In the genomic region with DNA sequence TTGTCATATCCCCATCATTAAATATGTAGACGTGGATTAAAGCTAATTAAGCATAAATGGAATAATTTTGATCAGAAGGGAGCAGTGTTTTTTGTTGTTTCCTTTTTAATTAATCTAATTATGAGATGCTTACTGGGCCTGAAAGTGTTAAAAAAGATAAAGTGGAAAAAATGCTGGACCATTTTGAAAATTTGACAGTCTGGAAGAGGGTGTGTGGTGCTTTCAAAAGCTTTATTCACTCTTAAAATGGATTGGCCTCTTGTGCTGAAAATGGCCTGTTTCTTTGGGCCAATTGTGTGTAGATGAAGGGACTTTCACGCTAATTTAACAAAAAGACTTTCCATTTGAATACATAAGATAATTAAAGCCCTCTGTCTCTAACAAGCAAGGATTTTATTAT, we compare ENCODE assay signal across 9 cellular contexts. TPM values are rescaled to one million over a fixed set of nuclear protein-coding genes. Genes with fewer than 3 reads are reported as not detected.
DNase-seq lines count a peak whose midpoint lies in the region; ATAC-seq and TF ChIP-seq lines count a peak whose summit lies in the region.
"Had no signal": no experiment of that assay in that cellular context is flagged by ENCODE, and none has a peak within 500 bp of the region (broad histone marks: within the 10 kb centered on the region; RNA-seq: fewer than 3 reads in every experiment).

No MANE protein-coding gene starts in this region.

- no peaks in the 10 kb centered on the region for H3K27me3 ChIP-seq in Karpas-422 (ENCODE audit: low read length)
- no peaks in the 10 kb centered on the region for H3K27me3 ChIP-seq in naive thymus-derived CD4-positive, alpha-beta T cell (ENCODE audit: control insufficient read depth in 2 of 2, insufficient read depth in 2 of 2, low read length in 2 of 2)

- H3K9me3 Mint-ChIP-seq in dendritic cell treated with granulocyte-macrophage colony-stimulating factor and Interleukin-4, amounts not matched to agents 40 ng/mL and 50 ng/mL, for 4 days, result no peaks in the 10 kb centered on the region
- peaks cover 0 to 2% (median 0%) of the 10 kb centered on the region in 11 donors for H3K9me3 Mint-ChIP-seq in naive thymus-derived CD4-positive, alpha-beta T cell

- peaks cover 10% of the 10 kb centered on the region for H3K36me3 Mint-ChIP-seq in dendritic cell treated with granulocyte-macrophage colony-stimulating factor and Interleukin-4, amounts not matched to agents 40 ng/mL and 50 ng/mL, for 4 days (ENCODE audit: low read depth)
- peaks cover 0 to 12% (median 8%) of the 10 kb centered on the region in 5 donors for H3K36me3 Mint-ChIP-seq in naive thymus-derived CD4-positive, alpha-beta T cell

- H3K4me2 ChIP-seq in Karpas-422 (ENCODE audit: low read depth, low read length, poor library complexity, severe bottlenecking), result peak overlapping the region; percentile 97

- H2AFZ ChIP-seq in Karpas-422 (ENCODE audit: low read length), result no peak overlapping the region

- H3K4me3 Mint-ChIP-seq in dendritic cell treated with granulocyte-macrophage colony-stimulating factor and Interleukin-4, amounts not matched to agents 40 ng/mL and 50 ng/mL, for 4 days, result peak overlapping the region; percentile 78
- peak overlapping the region; percentile 80 to 97 (median 90) for H3K4me3 Mint-ChIP-seq in naive thymus-derived CD4-positive, alpha-beta T cell

- DNase-seq in AG09309 (ENCODE audit: low read depth), result no peak
- DNase-seq in Karpas-422, result no peak
- DNase-seq in naive thymus-derived CD4-positive, alpha-beta T cell, result no peak
- no peak for DNase-seq in activated gamma-delta T cell (lab: John Stamatoyannopoulos, UW)
- no peak for DNase-seq in A172 (ENCODE audit: low spot score)
- DNase-seq: NCI-H2029 treated with DMSO at 0.1 percent for 48 hours had no signal

- intact Hi-C loops in dendritic cell treated with granulocyte-macrophage colony-stimulating factor and Interleukin-4, amounts not matched to agents 40 ng/mL and 50 ng/mL, for 4 days (cut with micrococcal nuclease), result loop anchor here (2.0 to 5.0 kb wide), 3 partner anchors 31 to 137 kb away; no protein-coding TSS in a partner anchor
- intact Hi-C loops in naive thymus-derived CD4-positive, alpha-beta T cell (cut with micrococcal nuclease), result loop anchor here in 1 of 2 donors (5.0 to 10.0 kb wide), 5 partner anchors 38 to 275 kb away; a partner anchor contains a TSS

- no peak for ATAC-seq in naive thymus-derived CD4-positive, alpha-beta T cell
- no peak for ATAC-seq in GM21515 (IDR thresholded peaks at IDR 0.05; ENCODE audit: unreplicated experiment)
- ATAC-seq in HG03175 (IDR thresholded peaks at IDR 0.05; ENCODE audit: unreplicated experiment), result no peak

- CTCF ChIA-PET in naive thymus-derived CD4-positive, alpha-beta T cell (lab: Charles Lee), result interaction anchor here (0.6 to 1.1 kb wide), 2 partner anchors 13 to 69 kb away, joined by 3 read pairs; no protein-coding TSS in a partner anchor

- H3K27me3 Mint-ChIP-seq in dendritic cell treated with granulocyte-macrophage colony-stimulating factor and Interleukin-4, amounts not matched to agents 40 ng/mL and 50 ng/mL, for 4 days, result no peaks in the 10 kb centered on the region
- no peaks in the 10 kb centered on the region for H3K27me3 Mint-ChIP-seq in naive thymus-derived CD4-positive, alpha-beta T cell

- peaks cover 49% of the 10 kb centered on the region for H3K4me1 ChIP-seq in Karpas-422 (ENCODE audit: low read length)
- H3K4me1 ChIP-seq in naive thymus-derived CD4-positive, alpha-beta T cell (ENCODE audit: control insufficient read depth in 2 of 2, insufficient read depth in 2 of 2, low read length in 2 of 2), result peaks cover 35 to 60% of the 10 kb centered on the region in 2 donors

- H3K27ac Mint-ChIP-seq in dendritic cell treated with granulocyte-macrophage colony-stimulating factor and Interleukin-4, amounts not matched to agents 40 ng/mL and 50 ng/mL, for 4 days, result peak overlapping the region; percentile 84
- peak overlapping the region; percentile 85 to 94 (median 91) for H3K27ac Mint-ChIP-seq in naive thymus-derived CD4-positive, alpha-beta T cell

- H4K20me1 ChIP-seq in Karpas-422 (ENCODE audit: insufficient read depth, low read depth, low read length), result peaks cover 6% of the 10 kb centered on the region; the same call in 1 of the 2 replicates

- TF ChIP-seq CTCF in AG09309 (IDR thresholded peaks at IDR 0.05; ENCODE audit: control insufficient read depth, insufficient read depth, low read depth, low read length, missing control alignments), result no peak

- H3K4me3 ChIP-seq in AG09309 (ENCODE audit: control insufficient read depth, low read depth, low read length) (peak overlapping the region; percentile 49), Karpas-422 (ENCODE audit: low read length) (peak overlapping the region; percentile 78)
- peak overlapping the region; percentile 72 for H3K4me3 ChIP-seq in naive thymus-derived CD4-positive, alpha-beta T cell (ENCODE audit: low read length)

- POLR2A ChIA-PET in naive thymus-derived CD4-positive, alpha-beta T cell (lab: Charles Lee), result interaction anchor here (0.6 to 4.5 kb wide), 12 partner anchors 9 to 215 kb away, joined by 3 to 39 read pairs (median 4); a partner anchor contains a TSS

- no peaks in the 10 kb centered on the region for H3K9me2 ChIP-seq in Karpas-422 (replicated peaks; ENCODE audit: insufficient read depth, low read length)

- H3K36me3 ChIP-seq in Karpas-422 (ENCODE audit: insufficient read depth, low read length), result no peaks in the 10 kb centered on the region
- H3K36me3 ChIP-seq in naive thymus-derived CD4-positive, alpha-beta T cell (ENCODE audit: control insufficient read depth in 2 of 3, insufficient read depth in 3 of 3, low read length in 3 of 3), result no peaks in the 10 kb centered on the region

- no peaks in the 10 kb centered on the region for H3K9me3 ChIP-seq in Karpas-422 (ENCODE audit: low read length)
- no peaks in the 10 kb centered on the region for H3K9me3 ChIP-seq in naive thymus-derived CD4-positive, alpha-beta T cell (ENCODE audit: control insufficient read depth in 2 of 3, low read length in 3 of 3)

- peaks cover 63% of the 10 kb centered on the region for H3K4me1 Mint-ChIP-seq in dendritic cell treated with granulocyte-macrophage colony-stimulating factor and Interleukin-4, amounts not matched to agents 40 ng/mL and 50 ng/mL, for 4 days (ENCODE audit: low read depth)
- peaks cover 50 to 91% (median 74%) of the 10 kb centered on the region in 7 donors for H3K4me1 Mint-ChIP-seq in naive thymus-derived CD4-positive, alpha-beta T cell

- H3K27ac ChIP-seq in Karpas-422 (ENCODE audit: low read length), result peak overlapping the region; percentile 98
- peak overlapping the region; percentile 71 for H3K27ac ChIP-seq in naive thymus-derived CD4-positive, alpha-beta T cell (ENCODE audit: low read depth, low read length)

- H3K9ac ChIP-seq in Karpas-422 (ENCODE audit: low read length), result peak overlapping the region; percentile 82

- peaks cover 70% of the 10 kb centered on the region for H3K79me2 ChIP-seq in Karpas-422 (ENCODE audit: low read length)

RNA-seq across cellular contexts. Expression of a gene that starts 1.8 kb away (rescaled TPM):
- 32.0 and 41.1 TPM in 2 replicates for total RNA-seq in Karpas-422 (2014; rRNA removed; shearing (Covaris generic); ENCODE audit: low replicate concordance)
- 100 to 1,000 TPM in 4 of 5 experiments, 10 to 100 TPM in 1; 67.4 to 165 (median 146) TPM for total RNA-seq in naive thymus-derived CD4-positive, alpha-beta T cell
- polyA plus RNA-seq in naive thymus-derived CD4-positive, alpha-beta T cell, result 100 to 1,000 TPM; 102 to 119 TPM
- total RNA-seq in A172 (2014; rRNA removed; shearing (Covaris generic)), result 13.8 and 14.4 TPM in 2 replicates
